8 cellular contexts compared by ENCODE assay signal in genomic region chr1:236281286-236282158, GRCh38. TPM values are rescaled to one million over a fixed set of nuclear protein-coding genes. Genes with fewer than 3 reads are reported as not detected.
DNase-seq lines count a peak whose midpoint lies in the region; ATAC-seq and TF ChIP-seq lines count a peak whose summit lies in the region.

Gene ERO1B (minus strand): TSS chr1:236281958. CDS start chr1:236281783, 175 bp downstream.

- H2AFZ ChIP-seq in neural progenitor cell (replicated peaks) = peak within 1 kb of the TSS; percentile 96

- H3K27ac ChIP-seq in foreskin keratinocyte (peak within 1 kb of the TSS; percentile 51), neural progenitor cell (no peak within 1 kb of the TSS), stomach smooth muscle (ENCODE audit: low read length) (peak within 1 kb of the TSS; percentile 37)

- H3K9ac ChIP-seq in neural progenitor cell (peak within 1 kb of the TSS; percentile 50), stomach smooth muscle (ENCODE audit: low read length in 2 of 2) (peak within 1 kb of the TSS; percentile 83 to 86)

- peak; percentile 94 for DNase-seq in GDM1 (lab: John Stamatoyannopoulos, UW)
- peak; percentile 92 to 97 for DNase-seq in HAP-1 (ENCODE audit: low spot score in 2 of 2)
- DNase-seq in MG63 = peak; percentile 97
- peak; percentile 87 for DNase-seq in SHP77 treated with DMSO at 0.1 percent for 48 hours (lab: John Stamatoyannopoulos, UW)
- DNase-seq in activated gamma-delta T cell treated with Interleukin-2 at 50 U/mL for 16 hours = peak; percentile 96
- DNase-seq in foreskin keratinocyte = peak; percentile 73 to 84
- DNase-seq in neural progenitor cell (ENCODE audit: low spot score) = peak; percentile 100

- H3F3A ChIP-seq in neural progenitor cell (ENCODE audit: low read depth) = peaks cover 6% of the 10 kb centered on the region

- peaks cover 27% of the 10 kb centered on the region for H3K4me1 Mint-ChIP-seq in neural progenitor cell

- ATAC-seq in foreskin keratinocyte = peak; percentile 98

- peak within 1 kb of the TSS; percentile 92 for H3K4me3 Mint-ChIP-seq in neural progenitor cell

- no peaks in the 10 kb centered on the region for H3K36me3 Mint-ChIP-seq in neural progenitor cell

- H3K79me2 ChIP-seq in neural progenitor cell (ENCODE audit: low read depth) = no peaks in the 10 kb centered on the region

- no peaks in the 10 kb centered on the region for H4K20me1 ChIP-seq in neural progenitor cell (ENCODE audit: low read depth)

- no peaks in the 10 kb centered on the region for H3K27me3 ChIP-seq in HAP-1 (ENCODE audit: low read depth)
- H3K27me3 ChIP-seq in MG63 = peaks cover 41% of the 10 kb centered on the region
- peaks cover 10% of the 10 kb centered on the region for H3K27me3 ChIP-seq in foreskin keratinocyte
- peaks cover 30% of the 10 kb centered on the region for H3K27me3 ChIP-seq in neural progenitor cell
- no peaks in the 10 kb centered on the region for H3K27me3 ChIP-seq in stomach smooth muscle (ENCODE audit: control insufficient read depth in 1 of 2, insufficient read depth in 2 of 2, low read length in 2 of 2)

- no peaks in the 10 kb centered on the region for H3K27me3 Mint-ChIP-seq in neural progenitor cell (ENCODE audit: insufficient read depth, low read depth)

- H3K36me3 ChIP-seq in HAP-1 (replicated peaks) = no peaks in the 10 kb centered on the region
- H3K36me3 ChIP-seq in MG63 = no peaks in the 10 kb centered on the region
- no peaks in the 10 kb centered on the region for H3K36me3 ChIP-seq in neural progenitor cell
- H3K36me3 ChIP-seq in stomach smooth muscle (ENCODE audit: control insufficient read depth in 2 of 2, insufficient read depth in 2 of 2, low read length in 2 of 2) = no peaks in the 10 kb centered on the region

- H3K27ac Mint-ChIP-seq in neural progenitor cell = peak within 1 kb of the TSS; percentile 9

- no peaks in the 10 kb centered on the region for H3K9me3 Mint-ChIP-seq in neural progenitor cell

- in situ Hi-C loops in HAP-1 (cut with MboI; ENCODE audit: low sequenced_read_pairs) = no loop called here

- peak within 1 kb of the TSS; percentile 88 for H3K4me2 ChIP-seq in neural progenitor cell

- H3K4me3 ChIP-seq in HAP-1 (peak within 1 kb of the TSS; percentile 88), MG63 (peak within 1 kb of the TSS; percentile 87), neural progenitor cell (peak within 1 kb of the TSS; percentile 73), stomach smooth muscle (ENCODE audit: low read length in 2 of 2) (peak within 1 kb of the TSS; percentile 94 to 95)

- H3K4me1 ChIP-seq in HAP-1 (peaks cover 16% of the 10 kb centered on the region), foreskin keratinocyte (no peaks in the 10 kb centered on the region), neural progenitor cell (peaks cover 21% of the 10 kb centered on the region), stomach smooth muscle (ENCODE audit: control insufficient read depth, insufficient read depth, low read length) (peaks cover 7% of the 10 kb centered on the region)

- TF ChIP-seq CTCF in foreskin keratinocyte (conservative IDR thresholded peaks at IDR 0.05) = peak; percentile 19
- no peak for TF ChIP-seq CTCF in neural progenitor cell (IDR thresholded peaks at IDR 0.05)

- no peaks in the 10 kb centered on the region for H3K9me3 ChIP-seq in HAP-1
- H3K9me3 ChIP-seq in MG63 = no peaks in the 10 kb centered on the region
- no peaks in the 10 kb centered on the region for H3K9me3 ChIP-seq in neural progenitor cell (ENCODE audit: low read depth)
- no peaks in the 10 kb centered on the region for H3K9me3 ChIP-seq in stomach smooth muscle (ENCODE audit: control insufficient read depth in 2 of 2, low read length in 2 of 2)

RNA-seq across cellular contexts. Expression of gene ERO1B, which starts in this region (rescaled TPM):
- 0.40 and 0.86 TPM in 2 replicates for total RNA-seq in MG63 (2014; rRNA removed; shearing (Covaris generic); ENCODE audit: low replicate concordance)
- total RNA-seq in foreskin keratinocyte = 2.3 TPM in 2 replicates
- 0.78 and 0.87 TPM in 2 replicates for polyA plus RNA-seq in foreskin keratinocyte
- 4.4 and 6.7 TPM in 2 replicates for total RNA-seq in neural progenitor cell (ENCODE audit: low replicate concordance)

Comparison
In these comparisons a context has a peak if more than half of its experiments do, and no peak if none do; other contexts are left out.
1. Peak in DNase-seq and H3K4me3 ChIP-seq in MG63; RNA of the gene not detected or under 1 TPM.